Comparison of ENCODE assay signal across 1 cellular context in the genomic region with DNA sequence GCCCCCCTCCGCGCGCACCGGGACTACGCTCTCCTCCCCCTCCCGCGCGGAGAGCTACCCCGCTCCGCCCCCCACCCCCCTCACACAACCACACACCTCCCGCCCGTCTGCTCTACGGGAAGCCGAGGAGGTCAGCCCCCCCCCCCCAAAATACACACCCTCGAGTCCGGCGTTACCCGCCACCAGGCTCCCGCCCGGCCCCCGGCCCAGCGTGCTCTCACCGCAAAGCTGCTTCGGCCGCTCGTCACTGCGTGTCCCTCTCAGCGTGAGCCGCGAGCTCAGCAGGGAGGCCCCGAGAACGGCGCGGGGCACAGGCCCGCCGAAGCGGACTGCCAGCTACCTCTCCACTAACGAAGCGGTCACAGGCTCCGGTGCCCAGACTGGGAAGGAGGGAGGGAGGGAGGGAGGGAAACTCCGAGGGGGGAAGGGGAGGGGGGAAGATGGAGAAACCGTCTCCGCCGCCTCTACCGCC.
A peak's percentile ranks its signal among the peaks of the same experiment; 100 is the strongest.
TF ChIP-seq lines count a peak whose summit lies in the region.

No MANE protein-coding gene starts in this region.

TF ChIP-seq in HepG2, 621 proteins besides CTCF, POLR2A, EP300 and RAD21 (continued from another document and continues in another):
- TF ChIP-seq, protein P1, sequence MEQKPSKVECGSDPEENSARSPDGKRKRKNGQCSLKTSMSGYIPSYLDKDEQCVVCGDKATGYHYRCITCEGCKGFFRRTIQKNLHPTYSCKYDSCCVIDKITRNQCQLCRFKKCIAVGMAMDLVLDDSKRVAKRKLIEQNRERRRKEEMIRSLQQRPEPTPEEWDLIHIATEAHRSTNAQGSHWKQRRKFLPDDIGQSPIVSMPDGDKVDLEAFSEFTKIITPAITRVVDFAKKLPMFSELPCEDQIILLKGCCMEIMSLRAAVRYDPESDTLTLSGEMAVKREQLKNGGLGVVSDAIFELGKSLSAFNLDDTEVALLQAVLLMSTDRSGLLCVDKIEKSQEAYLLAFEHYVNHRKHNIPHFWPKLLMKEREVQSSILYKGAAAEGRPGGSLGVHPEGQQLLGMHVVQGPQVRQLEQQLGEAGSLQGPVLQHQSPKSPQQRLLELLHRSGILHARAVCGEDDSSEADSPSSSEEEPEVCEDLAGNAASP (CRISPR knock-in tag; IDR thresholded peaks at IDR 0.05; ENCODE audit: borderline replicate concordance), result no peak
- TF ChIP-seq ZNF775 (CRISPR knock-in tag; IDR thresholded peaks at IDR 0.05; ENCODE audit: borderline replicate concordance), result no peak
- TF ChIP-seq, protein P2, sequence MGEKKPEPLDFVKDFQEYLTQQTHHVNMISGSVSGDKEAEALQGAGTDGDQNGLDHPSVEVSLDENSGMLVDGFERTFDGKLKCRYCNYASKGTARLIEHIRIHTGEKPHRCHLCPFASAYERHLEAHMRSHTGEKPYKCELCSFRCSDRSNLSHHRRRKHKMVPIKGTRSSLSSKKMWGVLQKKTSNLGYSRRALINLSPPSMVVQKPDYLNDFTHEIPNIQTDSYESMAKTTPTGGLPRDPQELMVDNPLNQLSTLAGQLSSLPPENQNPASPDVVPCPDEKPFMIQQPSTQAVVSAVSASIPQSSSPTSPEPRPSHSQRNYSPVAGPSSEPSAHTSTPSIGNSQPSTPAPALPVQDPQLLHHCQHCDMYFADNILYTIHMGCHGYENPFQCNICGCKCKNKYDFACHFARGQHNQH (CRISPR knock-in tag; IDR thresholded peaks at IDR 0.05), result no peak
- no peak for TF ChIP-seq ZNF282 (IDR thresholded peaks at IDR 0.05; ENCODE audit: partially characterized antibody)
- TF ChIP-seq ZNF572 (CRISPR knock-in tag; IDR thresholded peaks at IDR 0.05), result no peak
- TF ChIP-seq, protein P3, sequence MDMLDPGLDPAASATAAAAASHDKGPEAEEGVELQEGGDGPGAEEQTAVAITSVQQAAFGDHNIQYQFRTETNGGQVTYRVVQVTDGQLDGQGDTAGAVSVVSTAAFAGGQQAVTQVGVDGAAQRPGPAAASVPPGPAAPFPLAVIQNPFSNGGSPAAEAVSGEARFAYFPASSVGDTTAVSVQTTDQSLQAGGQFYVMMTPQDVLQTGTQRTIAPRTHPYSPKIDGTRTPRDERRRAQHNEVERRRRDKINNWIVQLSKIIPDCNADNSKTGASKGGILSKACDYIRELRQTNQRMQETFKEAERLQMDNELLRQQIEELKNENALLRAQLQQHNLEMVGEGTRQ (IDR thresholded peaks at IDR 0.05; ENCODE audit: low read depth, low read length), result no peak
- TF ChIP-seq, protein P3 (CRISPR knock-in tag; IDR thresholded peaks at IDR 0.05; ENCODE audit: borderline replicate concordance), result no peak
- TF ChIP-seq AGO2 (optimal IDR thresholded peaks at IDR 0.05; ENCODE audit: low read depth, low read length), result peak; percentile 6
- no peak for TF ChIP-seq MTA1 (CRISPR knock-in tag; IDR thresholded peaks at IDR 0.05; ENCODE audit: borderline replicate concordance)
- TF ChIP-seq, protein P4, sequence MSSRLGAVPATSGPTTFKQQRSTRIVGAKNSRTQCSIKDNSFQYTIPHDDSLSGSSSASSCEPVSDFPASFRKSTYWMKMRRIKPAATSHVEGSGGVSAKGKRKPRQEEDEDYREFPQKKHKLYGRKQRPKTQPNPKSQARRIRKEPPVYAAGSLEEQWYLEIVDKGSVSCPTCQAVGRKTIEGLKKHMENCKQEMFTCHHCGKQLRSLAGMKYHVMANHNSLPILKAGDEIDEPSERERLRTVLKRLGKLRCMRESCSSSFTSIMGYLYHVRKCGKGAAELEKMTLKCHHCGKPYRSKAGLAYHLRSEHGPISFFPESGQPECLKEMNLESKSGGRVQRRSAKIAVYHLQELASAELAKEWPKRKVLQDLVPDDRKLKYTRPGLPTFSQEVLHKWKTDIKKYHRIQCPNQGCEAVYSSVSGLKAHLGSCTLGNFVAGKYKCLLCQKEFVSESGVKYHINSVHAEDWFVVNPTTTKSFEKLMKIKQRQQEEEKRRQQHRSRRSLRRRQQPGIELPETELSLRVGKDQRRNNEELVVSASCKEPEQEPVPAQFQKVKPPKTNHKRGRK (CRISPR knock-in tag; IDR thresholded peaks at IDR 0.05), result no peak
- TF ChIP-seq ZSCAN29 (CRISPR knock-in tag; conservative IDR thresholded peaks at IDR 0.05), result no peak
- TF ChIP-seq ZNF460 (CRISPR knock-in tag; IDR thresholded peaks at IDR 0.05; ENCODE audit: borderline replicate concordance), result no peak
- TF ChIP-seq, protein P5, sequence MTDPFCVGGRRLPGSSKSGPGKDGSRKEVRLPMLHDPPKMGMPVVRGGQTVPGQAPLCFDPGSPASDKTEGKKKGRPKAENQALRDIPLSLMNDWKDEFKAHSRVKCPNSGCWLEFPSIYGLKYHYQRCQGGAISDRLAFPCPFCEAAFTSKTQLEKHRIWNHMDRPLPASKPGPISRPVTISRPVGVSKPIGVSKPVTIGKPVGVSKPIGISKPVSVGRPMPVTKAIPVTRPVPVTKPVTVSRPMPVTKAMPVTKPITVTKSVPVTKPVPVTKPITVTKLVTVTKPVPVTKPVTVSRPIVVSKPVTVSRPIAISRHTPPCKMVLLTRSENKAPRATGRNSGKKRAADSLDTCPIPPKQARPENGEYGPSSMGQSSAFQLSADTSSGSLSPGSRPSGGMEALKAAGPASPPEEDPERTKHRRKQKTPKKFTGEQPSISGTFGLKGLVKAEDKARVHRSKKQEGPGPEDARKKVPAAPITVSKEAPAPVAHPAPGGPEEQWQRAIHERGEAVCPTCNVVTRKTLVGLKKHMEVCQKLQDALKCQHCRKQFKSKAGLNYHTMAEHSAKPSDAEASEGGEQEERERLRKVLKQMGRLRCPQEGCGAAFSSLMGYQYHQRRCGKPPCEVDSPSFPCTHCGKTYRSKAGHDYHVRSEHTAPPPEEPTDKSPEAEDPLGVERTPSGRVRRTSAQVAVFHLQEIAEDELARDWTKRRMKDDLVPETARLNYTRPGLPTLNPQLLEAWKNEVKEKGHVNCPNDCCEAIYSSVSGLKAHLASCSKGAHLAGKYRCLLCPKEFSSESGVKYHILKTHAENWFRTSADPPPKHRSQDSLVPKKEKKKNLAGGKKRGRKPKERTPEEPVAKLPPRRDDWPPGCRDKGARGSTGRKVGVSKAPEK (CRISPR knock-in tag; IDR thresholded peaks at IDR 0.05; ENCODE audit: borderline replicate concordance), result no peak
- TF ChIP-seq, protein P6, sequence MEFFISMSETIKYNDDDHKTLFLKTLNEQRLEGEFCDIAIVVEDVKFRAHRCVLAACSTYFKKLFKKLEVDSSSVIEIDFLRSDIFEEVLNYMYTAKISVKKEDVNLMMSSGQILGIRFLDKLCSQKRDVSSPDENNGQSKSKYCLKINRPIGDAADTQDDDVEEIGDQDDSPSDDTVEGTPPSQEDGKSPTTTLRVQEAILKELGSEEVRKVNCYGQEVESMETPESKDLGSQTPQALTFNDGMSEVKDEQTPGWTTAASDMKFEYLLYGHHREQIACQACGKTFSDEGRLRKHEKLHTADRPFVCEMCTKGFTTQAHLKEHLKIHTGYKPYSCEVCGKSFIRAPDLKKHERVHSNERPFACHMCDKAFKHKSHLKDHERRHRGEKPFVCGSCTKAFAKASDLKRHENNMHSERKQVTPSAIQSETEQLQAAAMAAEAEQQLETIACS (CRISPR knock-in tag; IDR thresholded peaks at IDR 0.05), result no peak
- TF ChIP-seq, protein P7, sequence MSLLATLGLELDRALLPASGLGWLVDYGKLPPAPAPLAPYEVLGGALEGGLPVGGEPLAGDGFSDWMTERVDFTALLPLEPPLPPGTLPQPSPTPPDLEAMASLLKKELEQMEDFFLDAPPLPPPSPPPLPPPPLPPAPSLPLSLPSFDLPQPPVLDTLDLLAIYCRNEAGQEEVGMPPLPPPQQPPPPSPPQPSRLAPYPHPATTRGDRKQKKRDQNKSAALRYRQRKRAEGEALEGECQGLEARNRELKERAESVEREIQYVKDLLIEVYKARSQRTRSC (CRISPR knock-in tag; IDR thresholded peaks at IDR 0.05; ENCODE audit: low read depth), result no peak
- TF ChIP-seq, protein P8, sequence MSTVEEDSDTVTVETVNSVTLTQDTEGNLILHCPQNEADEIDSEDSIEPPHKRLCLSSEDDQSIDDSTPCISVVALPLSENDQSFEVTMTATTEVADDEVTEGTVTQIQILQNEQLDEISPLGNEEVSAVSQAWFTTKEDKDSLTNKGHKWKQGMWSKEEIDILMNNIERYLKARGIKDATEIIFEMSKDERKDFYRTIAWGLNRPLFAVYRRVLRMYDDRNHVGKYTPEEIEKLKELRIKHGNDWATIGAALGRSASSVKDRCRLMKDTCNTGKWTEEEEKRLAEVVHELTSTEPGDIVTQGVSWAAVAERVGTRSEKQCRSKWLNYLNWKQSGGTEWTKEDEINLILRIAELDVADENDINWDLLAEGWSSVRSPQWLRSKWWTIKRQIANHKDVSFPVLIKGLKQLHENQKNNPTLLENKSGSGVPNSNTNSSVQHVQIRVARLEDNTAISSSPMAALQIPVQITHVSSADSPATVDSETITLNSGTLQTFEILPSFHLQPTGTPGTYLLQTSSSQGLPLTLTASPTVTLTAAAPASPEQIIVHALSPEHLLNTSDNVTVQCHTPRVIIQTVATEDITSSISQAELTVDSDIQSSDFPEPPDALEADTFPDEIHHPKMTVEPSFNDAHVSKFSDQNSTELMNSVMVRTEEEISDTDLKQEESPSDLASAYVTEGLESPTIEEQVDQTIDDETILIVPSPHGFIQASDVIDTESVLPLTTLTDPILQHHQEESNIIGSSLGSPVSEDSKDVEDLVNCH (CRISPR knock-in tag; IDR thresholded peaks at IDR 0.05), result no peak
- TF ChIP-seq ZBTB20 (CRISPR knock-in tag; IDR thresholded peaks at IDR 0.05; ENCODE audit: borderline replicate concordance, low read depth), result 0 out of 2 replicates have a peak, but pooled peaks have one; percentile 8
- TF ChIP-seq, protein P9, sequence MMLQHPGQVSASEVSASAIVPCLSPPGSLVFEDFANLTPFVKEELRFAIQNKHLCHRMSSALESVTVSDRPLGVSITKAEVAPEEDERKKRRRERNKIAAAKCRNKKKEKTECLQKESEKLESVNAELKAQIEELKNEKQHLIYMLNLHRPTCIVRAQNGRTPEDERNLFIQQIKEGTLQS (CRISPR knock-in tag; IDR thresholded peaks at IDR 0.05), result no peak
- no peak for TF ChIP-seq ZNF891 (CRISPR knock-in tag; IDR thresholded peaks at IDR 0.05)
- no peak for TF ChIP-seq ZNF652 (CRISPR knock-in tag; IDR thresholded peaks at IDR 0.05; ENCODE audit: borderline replicate concordance, low read depth)
- TF ChIP-seq CBX5 (CRISPR knock-in tag; IDR thresholded peaks at IDR 0.05; ENCODE audit: borderline replicate concordance), result no peak
- no peak for TF ChIP-seq ZNF235 (CRISPR knock-in tag; IDR thresholded peaks at IDR 0.05; ENCODE audit: borderline replicate concordance)
- no peak for TF ChIP-seq ZNF468 (CRISPR knock-in tag; IDR thresholded peaks at IDR 0.05)
- TF ChIP-seq GPN1 (CRISPR knock-in tag; IDR thresholded peaks at IDR 0.05; ENCODE audit: borderline replicate concordance), result no peak
- no peak for TF ChIP-seq CBFB (CRISPR knock-in tag; IDR thresholded peaks at IDR 0.05)
- no peak for TF ChIP-seq ZNF451 (CRISPR knock-in tag; IDR thresholded peaks at IDR 0.05)
- TF ChIP-seq, protein P10, sequence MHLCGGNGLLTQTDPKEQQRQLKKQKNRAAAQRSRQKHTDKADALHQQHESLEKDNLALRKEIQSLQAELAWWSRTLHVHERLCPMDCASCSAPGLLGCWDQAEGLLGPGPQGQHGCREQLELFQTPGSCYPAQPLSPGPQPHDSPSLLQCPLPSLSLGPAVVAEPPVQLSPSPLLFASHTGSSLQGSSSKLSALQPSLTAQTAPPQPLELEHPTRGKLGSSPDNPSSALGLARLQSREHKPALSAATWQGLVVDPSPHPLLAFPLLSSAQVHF (CRISPR knock-in tag; IDR thresholded peaks at IDR 0.05), result no peak
- no peak for TF ChIP-seq ZNF350 (CRISPR knock-in tag; IDR thresholded peaks at IDR 0.05; ENCODE audit: borderline replicate concordance, low read depth)
- TF ChIP-seq THYN1 (CRISPR knock-in tag; IDR thresholded peaks at IDR 0.05; ENCODE audit: borderline replicate concordance, low read depth), result no peak
- TF ChIP-seq PRPF4 (IDR thresholded peaks at IDR 0.05; ENCODE audit: low read depth, low read length, poor library complexity, severe bottlenecking), result no peak
- TF ChIP-seq, protein P11, sequence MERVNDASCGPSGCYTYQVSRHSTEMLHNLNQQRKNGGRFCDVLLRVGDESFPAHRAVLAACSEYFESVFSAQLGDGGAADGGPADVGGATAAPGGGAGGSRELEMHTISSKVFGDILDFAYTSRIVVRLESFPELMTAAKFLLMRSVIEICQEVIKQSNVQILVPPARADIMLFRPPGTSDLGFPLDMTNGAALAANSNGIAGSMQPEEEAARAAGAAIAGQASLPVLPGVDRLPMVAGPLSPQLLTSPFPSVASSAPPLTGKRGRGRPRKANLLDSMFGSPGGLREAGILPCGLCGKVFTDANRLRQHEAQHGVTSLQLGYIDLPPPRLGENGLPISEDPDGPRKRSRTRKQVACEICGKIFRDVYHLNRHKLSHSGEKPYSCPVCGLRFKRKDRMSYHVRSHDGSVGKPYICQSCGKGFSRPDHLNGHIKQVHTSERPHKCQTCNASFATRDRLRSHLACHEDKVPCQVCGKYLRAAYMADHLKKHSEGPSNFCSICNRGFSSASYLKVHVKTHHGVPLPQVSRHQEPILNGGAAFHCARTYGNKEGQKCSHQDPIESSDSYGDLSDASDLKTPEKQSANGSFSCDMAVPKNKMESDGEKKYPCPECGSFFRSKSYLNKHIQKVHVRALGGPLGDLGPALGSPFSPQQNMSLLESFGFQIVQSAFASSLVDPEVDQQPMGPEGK (CRISPR knock-in tag; IDR thresholded peaks at IDR 0.05), result no peak
- TF ChIP-seq SAP130 (CRISPR knock-in tag; IDR thresholded peaks at IDR 0.05; ENCODE audit: low read depth), result peak; percentile 0; the same call in 1 of the 2 replicates
- TF ChIP-seq MEIS1 (CRISPR knock-in tag; IDR thresholded peaks at IDR 0.05; ENCODE audit: borderline replicate concordance), result no peak
- TF ChIP-seq MAFF (IDR thresholded peaks at IDR 0.05; ENCODE audit: low read depth, low read length), result no peak
- no peak for TF ChIP-seq MAFK (conservative IDR thresholded peaks at IDR 0.05 in 1 of 2, IDR thresholded peaks at IDR 0.05 in 1 of 2; ENCODE audit: low read length in 2 of 2)
- no peak for TF ChIP-seq FOXK1 (CRISPR knock-in tag; IDR thresholded peaks at IDR 0.05; ENCODE audit: borderline replicate concordance, low read depth)
- no peak for TF ChIP-seq POGZ (CRISPR knock-in tag; IDR thresholded peaks at IDR 0.05)
- TF ChIP-seq, protein P12, sequence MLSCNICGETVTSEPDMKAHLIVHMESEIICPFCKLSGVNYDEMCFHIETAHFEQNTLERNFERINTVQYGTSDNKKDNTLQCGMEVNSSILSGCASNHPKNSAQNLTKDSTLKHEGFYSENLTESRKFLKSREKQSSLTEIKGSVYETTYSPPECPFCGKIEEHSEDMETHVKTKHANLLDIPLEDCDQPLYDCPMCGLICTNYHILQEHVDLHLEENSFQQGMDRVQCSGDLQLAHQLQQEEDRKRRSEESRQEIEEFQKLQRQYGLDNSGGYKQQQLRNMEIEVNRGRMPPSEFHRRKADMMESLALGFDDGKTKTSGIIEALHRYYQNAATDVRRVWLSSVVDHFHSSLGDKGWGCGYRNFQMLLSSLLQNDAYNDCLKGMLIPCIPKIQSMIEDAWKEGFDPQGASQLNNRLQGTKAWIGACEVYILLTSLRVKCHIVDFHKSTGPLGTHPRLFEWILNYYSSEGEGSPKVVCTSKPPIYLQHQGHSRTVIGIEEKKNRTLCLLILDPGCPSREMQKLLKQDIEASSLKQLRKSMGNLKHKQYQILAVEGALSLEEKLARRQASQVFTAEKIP (CRISPR knock-in tag; IDR thresholded peaks at IDR 0.05; ENCODE audit: borderline replicate concordance), result no peak
- TF ChIP-seq, protein P13, sequence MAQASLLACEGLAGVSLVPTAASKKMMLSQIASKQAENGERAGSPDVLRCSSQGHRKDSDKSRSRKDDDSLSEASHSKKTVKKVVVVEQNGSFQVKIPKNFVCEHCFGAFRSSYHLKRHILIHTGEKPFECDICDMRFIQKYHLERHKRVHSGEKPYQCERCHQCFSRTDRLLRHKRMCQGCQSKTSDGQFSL (CRISPR knock-in tag; IDR thresholded peaks at IDR 0.05), result peak; percentile 59; the same call in 1 of the 2 replicates
